In genomic region chr16:4958510-4959111, GRCh38 we compare ENCODE assay signal across 8 cellular contexts. TPM values are rescaled to one million over a fixed set of nuclear protein-coding genes. Genes with fewer than 3 reads are reported as not detected.
DNase-seq lines count a peak whose midpoint lies in the region; ATAC-seq lines count a peak whose summit lies in the region.

No MANE protein-coding gene starts in this region.

- peaks cover 28% of the 10 kb centered on the region for H3K27me3 Mint-ChIP-seq in activated CD4-positive, alpha-beta T cell treated with anti-CD3 and anti-CD28 coated beads, Interleukin-2, amount 10 ng/mL, durations not matched to agents 24 days and 14 days

- DNase-seq in activated CD4-positive, alpha-beta T cell treated with anti-CD3 and anti-CD28 coated beads, Interleukin-2, amount 10 ng/mL, durations not matched to agents 24 days and 14 days: no peak
- DNase-seq in activated CD4-positive, alpha-beta T cell treated with anti-CD3 and anti-CD28 coated beads for 48 hours: no peak
- no peak for DNase-seq in adipocyte (ENCODE audit: low read depth)
- DNase-seq in stimulated activated CD4-positive, alpha-beta T cell treated with anti-CD3 and anti-CD28 coated beads, Interleukin-4, amount 100 ng/mL, for 4 hours: no peak

- peak overlapping the region; percentile 27 for H3K9ac ChIP-seq in adipocyte (ENCODE audit: low read length)

- H3K27ac Mint-ChIP-seq in activated CD4-positive, alpha-beta T cell treated with anti-CD3 and anti-CD28 coated beads, Interleukin-2, amount 10 ng/mL, durations not matched to agents 24 days and 14 days: no peak overlapping the region

- no peaks in the 10 kb centered on the region for H3K9me3 ChIP-seq in adipocyte (ENCODE audit: control insufficient read depth, low read length)

- H3K4me3 ChIP-seq in adipocyte (ENCODE audit: low read length): peak overlapping the region; percentile 78

- H3K4me3 Mint-ChIP-seq in activated CD4-positive, alpha-beta T cell treated with anti-CD3 and anti-CD28 coated beads, Interleukin-2, amount 10 ng/mL, durations not matched to agents 24 days and 14 days: peak overlapping the region; percentile 88

- H3K27ac ChIP-seq in layer of hippocampus (ENCODE audit: low read depth, low read length) (peak overlapping the region; percentile 62), temporal lobe (ENCODE audit: low read depth, low read length) (peak overlapping the region; percentile 98)

- no peaks in the 10 kb centered on the region for H3K9me3 Mint-ChIP-seq in activated CD4-positive, alpha-beta T cell treated with anti-CD3 and anti-CD28 coated beads, Interleukin-2, amount 10 ng/mL, durations not matched to agents 24 days and 14 days

- ATAC-seq in GM19035 (IDR thresholded peaks at IDR 0.05; ENCODE audit: unreplicated experiment) (no peak), GM21619 (IDR thresholded peaks at IDR 0.05; ENCODE audit: unreplicated experiment) (no peak)

- peaks cover 19% of the 10 kb centered on the region for H3K4me1 ChIP-seq in adipocyte (ENCODE audit: control insufficient read depth, insufficient read depth, low read length)

- intact Hi-C loops in activated CD4-positive, alpha-beta T cell treated with anti-CD3 and anti-CD28 coated beads, Interleukin-2, amount 10 ng/mL, durations not matched to agents 24 days and 14 days (cut with micrococcal nuclease): loop anchor here (1.0 to 10.0 kb wide), 5 partner anchors 75 to 424 kb away; partner anchors contain the start of genes CDIP1, EEF2KMT, NAGPA and ROGDI

- H3K27me3 ChIP-seq in adipocyte (replicated peaks; ENCODE audit: control insufficient read depth, insufficient read depth, low read length): peaks cover 20% of the 10 kb centered on the region
- H3K27me3 ChIP-seq in layer of hippocampus (ENCODE audit: control insufficient read depth, insufficient read depth, low read length): no peaks in the 10 kb centered on the region

- no peaks in the 10 kb centered on the region for H3K36me3 Mint-ChIP-seq in activated CD4-positive, alpha-beta T cell treated with anti-CD3 and anti-CD28 coated beads, Interleukin-2, amount 10 ng/mL, durations not matched to agents 24 days and 14 days (ENCODE audit: low read depth)

- no peaks in the 10 kb centered on the region for H3K36me3 ChIP-seq in adipocyte (ENCODE audit: control insufficient read depth, insufficient read depth, low read length, severe bottlenecking)

- peaks cover 20% of the 10 kb centered on the region for H3K4me1 Mint-ChIP-seq in activated CD4-positive, alpha-beta T cell treated with anti-CD3 and anti-CD28 coated beads, Interleukin-2, amount 10 ng/mL, durations not matched to agents 24 days and 14 days

RNA-seq across cellular contexts. Expression of gene SEC14L5, which starts 0.5 kb away (rescaled TPM):
- total RNA-seq in activated CD4-positive, alpha-beta T cell treated with anti-CD3 and anti-CD28 coated beads, Interleukin-2, amount 10 ng/mL, durations not matched to agents 24 days and 14 days: not detected in 2 replicates
- 0.49 TPM for total RNA-seq in temporal lobe

RNA-seq across cellular contexts. Expression of gene PPL, which starts 21.7 kb away (rescaled TPM):
- total RNA-seq in activated CD4-positive, alpha-beta T cell treated with anti-CD3 and anti-CD28 coated beads, Interleukin-2, amount 10 ng/mL, durations not matched to agents 24 days and 14 days: not detected in 2 replicates
- 0.49 TPM for total RNA-seq in temporal lobe
